3 cellular contexts compared by ENCODE assay signal in the genomic region with DNA sequence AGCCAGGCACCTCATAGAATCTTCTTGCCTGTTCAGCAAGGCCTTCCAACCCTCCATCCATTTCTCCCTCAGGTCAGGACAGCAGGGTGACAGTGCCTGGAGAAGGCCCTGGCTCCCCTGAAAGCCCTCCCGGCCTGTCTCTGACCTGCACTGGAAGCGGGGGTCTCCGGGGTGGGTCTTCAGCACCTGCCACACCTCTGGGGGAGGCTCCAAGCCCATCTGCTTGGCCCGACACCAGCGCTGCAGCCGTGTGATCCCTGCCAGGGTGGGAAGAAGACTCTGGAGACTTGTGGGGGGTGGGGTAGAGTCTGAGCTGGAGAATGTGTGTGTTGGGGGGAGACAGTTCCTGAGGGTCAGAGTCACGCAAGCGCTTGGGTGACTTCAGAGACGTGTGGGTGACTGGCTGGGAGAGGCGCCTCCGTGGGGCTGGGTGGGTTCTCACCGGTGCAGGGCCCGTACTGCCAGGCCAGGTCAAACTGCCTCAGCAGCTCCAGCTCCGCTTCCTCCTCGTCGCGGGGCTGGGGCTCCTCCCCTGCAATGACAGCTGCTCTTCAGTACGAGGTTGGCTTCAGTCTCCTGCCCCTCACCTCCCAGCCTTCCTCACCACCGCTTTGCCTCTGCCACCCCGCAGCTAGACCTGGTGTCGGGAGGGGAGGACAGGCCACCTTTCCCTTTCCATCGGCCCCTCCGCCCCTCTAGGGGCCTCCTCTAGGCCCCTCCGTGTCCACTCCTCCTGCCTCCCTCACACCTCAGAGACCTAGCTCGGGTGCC.
TF ChIP-seq lines count a peak whose summit lies in the region.

No MANE protein-coding gene starts in this region.

TF ChIP-seq in SK-N-SH, 30 proteins besides CTCF, POLR2A, EP300 and RAD21:
- TF ChIP-seq SIN3A (IDR thresholded peaks at IDR 0.05; ENCODE audit: borderline replicate concordance, low read depth, low read length) (no peak), MXI1 (IDR thresholded peaks at IDR 0.05; ENCODE audit: low read depth, low read length) (0 out of 2 replicates have a peak, but pooled peaks have one; percentile 22)

TF ChIP-seq in SK-N-SH treated with all-trans-retinoic acid at 6 μM for 48 hours, 23 proteins besides CTCF, POLR2A, EP300 and RAD21:
- TF ChIP-seq SNAI2 (CRISPR knock-in tag; IDR thresholded peaks at IDR 0.05) = no peak
- TF ChIP-seq TCF4 (CRISPR knock-in tag; IDR thresholded peaks at IDR 0.05; ENCODE audit: borderline replicate concordance) = no peak
- TF ChIP-seq, protein P1, sequence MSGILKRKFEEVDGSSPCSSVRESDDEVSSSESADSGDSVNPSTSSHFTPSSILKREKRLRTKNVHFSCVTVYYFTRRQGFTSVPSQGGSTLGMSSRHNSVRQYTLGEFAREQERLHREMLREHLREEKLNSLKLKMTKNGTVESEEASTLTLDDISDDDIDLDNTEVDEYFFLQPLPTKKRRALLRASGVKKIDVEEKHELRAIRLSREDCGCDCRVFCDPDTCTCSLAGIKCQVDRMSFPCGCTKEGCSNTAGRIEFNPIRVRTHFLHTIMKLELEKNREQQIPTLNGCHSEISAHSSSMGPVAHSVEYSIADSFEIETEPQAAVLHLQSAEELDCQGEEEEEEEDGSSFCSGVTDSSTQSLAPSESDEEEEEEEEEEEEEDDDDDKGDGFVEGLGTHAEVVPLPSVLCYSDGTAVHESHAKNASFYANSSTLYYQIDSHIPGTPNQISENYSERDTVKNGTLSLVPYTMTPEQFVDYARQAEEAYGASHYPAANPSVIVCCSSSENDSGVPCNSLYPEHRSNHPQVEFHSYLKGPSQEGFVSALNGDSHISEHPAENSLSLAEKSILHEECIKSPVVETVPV (CRISPR knock-in tag; IDR thresholded peaks at IDR 0.05) = no peak
- TF ChIP-seq ZNF565 (CRISPR knock-in tag; conservative IDR thresholded peaks at IDR 0.05; ENCODE audit: low read depth) = no peak
- TF ChIP-seq, protein P2, sequence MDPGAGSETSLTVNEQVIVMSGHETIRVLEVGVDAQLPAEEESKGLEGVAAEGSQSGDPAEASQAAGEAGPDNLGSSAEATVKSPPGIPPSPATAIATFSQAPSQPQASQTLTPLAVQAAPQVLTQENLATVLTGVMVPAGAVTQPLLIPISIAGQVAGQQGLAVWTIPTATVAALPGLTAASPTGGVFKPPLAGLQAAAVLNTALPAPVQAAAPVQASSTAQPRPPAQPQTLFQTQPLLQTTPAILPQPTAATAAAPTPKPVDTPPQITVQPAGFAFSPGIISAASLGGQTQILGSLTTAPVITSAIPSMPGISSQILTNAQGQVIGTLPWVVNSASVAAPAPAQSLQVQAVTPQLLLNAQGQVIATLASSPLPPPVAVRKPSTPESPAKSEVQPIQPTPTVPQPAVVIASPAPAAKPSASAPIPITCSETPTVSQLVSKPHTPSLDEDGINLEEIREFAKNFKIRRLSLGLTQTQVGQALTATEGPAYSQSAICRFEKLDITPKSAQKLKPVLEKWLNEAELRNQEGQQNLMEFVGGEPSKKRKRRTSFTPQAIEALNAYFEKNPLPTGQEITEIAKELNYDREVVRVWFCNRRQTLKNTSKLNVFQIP (CRISPR knock-in tag; IDR thresholded peaks at IDR 0.05; ENCODE audit: borderline replicate concordance, low read depth) = no peak
- no peak for TF ChIP-seq CSDC2 (CRISPR knock-in tag; IDR thresholded peaks at IDR 0.05)
- TF ChIP-seq, protein P3, sequence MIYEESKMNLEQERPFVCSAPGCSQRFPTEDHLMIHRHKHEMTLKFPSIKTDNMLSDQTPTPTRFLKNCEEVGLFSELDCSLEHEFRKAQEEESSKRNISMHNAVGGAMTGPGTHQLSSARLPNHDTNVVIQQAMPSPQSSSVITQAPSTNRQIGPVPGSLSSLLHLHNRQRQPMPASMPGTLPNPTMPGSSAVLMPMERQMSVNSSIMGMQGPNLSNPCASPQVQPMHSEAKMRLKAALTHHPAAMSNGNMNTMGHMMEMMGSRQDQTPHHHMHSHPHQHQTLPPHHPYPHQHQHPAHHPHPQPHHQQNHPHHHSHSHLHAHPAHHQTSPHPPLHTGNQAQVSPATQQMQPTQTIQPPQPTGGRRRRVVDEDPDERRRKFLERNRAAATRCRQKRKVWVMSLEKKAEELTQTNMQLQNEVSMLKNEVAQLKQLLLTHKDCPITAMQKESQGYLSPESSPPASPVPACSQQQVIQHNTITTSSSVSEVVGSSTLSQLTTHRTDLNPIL (CRISPR knock-in tag; IDR thresholded peaks at IDR 0.05; ENCODE audit: low read depth) = no peak
- no peak for TF ChIP-seq TOX (CRISPR knock-in tag; IDR thresholded peaks at IDR 0.05; ENCODE audit: borderline replicate concordance)
- TF ChIP-seq, protein P4, sequence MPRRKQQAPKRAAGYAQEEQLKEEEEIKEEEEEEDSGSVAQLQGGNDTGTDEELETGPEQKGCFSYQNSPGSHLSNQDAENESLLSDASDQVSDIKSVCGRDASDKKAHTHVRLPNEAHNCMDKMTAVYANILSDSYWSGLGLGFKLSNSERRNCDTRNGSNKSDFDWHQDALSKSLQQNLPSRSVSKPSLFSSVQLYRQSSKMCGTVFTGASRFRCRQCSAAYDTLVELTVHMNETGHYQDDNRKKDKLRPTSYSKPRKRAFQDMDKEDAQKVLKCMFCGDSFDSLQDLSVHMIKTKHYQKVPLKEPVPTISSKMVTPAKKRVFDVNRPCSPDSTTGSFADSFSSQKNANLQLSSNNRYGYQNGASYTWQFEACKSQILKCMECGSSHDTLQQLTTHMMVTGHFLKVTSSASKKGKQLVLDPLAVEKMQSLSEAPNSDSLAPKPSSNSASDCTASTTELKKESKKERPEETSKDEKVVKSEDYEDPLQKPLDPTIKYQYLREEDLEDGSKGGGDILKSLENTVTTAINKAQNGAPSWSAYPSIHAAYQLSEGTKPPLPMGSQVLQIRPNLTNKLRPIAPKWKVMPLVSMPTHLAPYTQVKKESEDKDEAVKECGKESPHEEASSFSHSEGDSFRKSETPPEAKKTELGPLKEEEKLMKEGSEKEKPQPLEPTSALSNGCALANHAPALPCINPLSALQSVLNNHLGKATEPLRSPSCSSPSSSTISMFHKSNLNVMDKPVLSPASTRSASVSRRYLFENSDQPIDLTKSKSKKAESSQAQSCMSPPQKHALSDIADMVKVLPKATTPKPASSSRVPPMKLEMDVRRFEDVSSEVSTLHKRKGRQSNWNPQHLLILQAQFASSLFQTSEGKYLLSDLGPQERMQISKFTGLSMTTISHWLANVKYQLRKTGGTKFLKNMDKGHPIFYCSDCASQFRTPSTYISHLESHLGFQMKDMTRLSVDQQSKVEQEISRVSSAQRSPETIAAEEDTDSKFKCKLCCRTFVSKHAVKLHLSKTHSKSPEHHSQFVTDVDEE (CRISPR knock-in tag; IDR thresholded peaks at IDR 0.05) = no peak

TF ChIP-seq in GM12878, 131 proteins besides CTCF, POLR2A, EP300 and RAD21 (continues in another document):
- TF ChIP-seq POLR2AphosphoS5 (IDR thresholded peaks at IDR 0.05; ENCODE audit: low read length) (peak; percentile 82), NBN (IDR thresholded peaks at IDR 0.05) (peak; percentile 67; the same call in 1 of the 2 replicates), JUNB (IDR thresholded peaks at IDR 0.05) (no peak), RBBP5 (conservative IDR thresholded peaks at IDR 0.05) (no peak), BRCA1 (IDR thresholded peaks at IDR 0.05; ENCODE audit: low read depth, low read length) (no peak), ZNF24 (IDR thresholded peaks at IDR 0.05) (no peak), KLF5 (IDR thresholded peaks at IDR 0.05; ENCODE audit: partially characterized antibody) (no peak), MYB (IDR thresholded peaks at IDR 0.05; ENCODE audit: borderline replicate concordance, low read depth, low read length) (no peak), MTA2 (IDR thresholded peaks at IDR 0.05; ENCODE audit: low read depth) (peak; percentile 9; the same call in 1 of the 2 replicates), GABPA (IDR thresholded peaks at IDR 0.05; ENCODE audit: low read depth) (no peak), CBX5 (IDR thresholded peaks at IDR 0.05; ENCODE audit: low read depth) (no peak), SREBF2 (IDR thresholded peaks at IDR 0.05; ENCODE audit: low read length) (no peak), POLR2AphosphoS2 (IDR thresholded peaks at IDR 0.05; ENCODE audit: low read depth, low read length) (no peak), STAT3 (IDR thresholded peaks at IDR 0.05; ENCODE audit: low read depth, low read length) (no peak), POU2F2 (IDR thresholded peaks at IDR 0.05; ENCODE audit: borderline replicate concordance, low read depth, low read length) (0 out of 3 replicates have a peak, but pooled peaks have one; percentile 10), EED (IDR thresholded peaks at IDR 0.05; ENCODE audit: low read depth) (peak; percentile 7; the same call in 1 of the 2 replicates), TCF7 (IDR thresholded peaks at IDR 0.05; ENCODE audit: borderline replicate concordance) (no peak), TARDBP (IDR thresholded peaks at IDR 0.05; ENCODE audit: borderline replicate concordance) (no peak), TBL1XR1 (IDR thresholded peaks at IDR 0.05; ENCODE audit: low read depth, low read length) (no peak), SP1 (IDR thresholded peaks at IDR 0.05; ENCODE audit: low read depth, low read length) (no peak), TCF3 (IDR thresholded peaks at IDR 0.05; ENCODE audit: borderline replicate concordance, insufficient read depth, low read depth, low read length) (no peak), RFX5 (IDR thresholded peaks at IDR 0.05; ENCODE audit: low read depth, low read length) (no peak)
- TF ChIP-seq, protein P5, sequence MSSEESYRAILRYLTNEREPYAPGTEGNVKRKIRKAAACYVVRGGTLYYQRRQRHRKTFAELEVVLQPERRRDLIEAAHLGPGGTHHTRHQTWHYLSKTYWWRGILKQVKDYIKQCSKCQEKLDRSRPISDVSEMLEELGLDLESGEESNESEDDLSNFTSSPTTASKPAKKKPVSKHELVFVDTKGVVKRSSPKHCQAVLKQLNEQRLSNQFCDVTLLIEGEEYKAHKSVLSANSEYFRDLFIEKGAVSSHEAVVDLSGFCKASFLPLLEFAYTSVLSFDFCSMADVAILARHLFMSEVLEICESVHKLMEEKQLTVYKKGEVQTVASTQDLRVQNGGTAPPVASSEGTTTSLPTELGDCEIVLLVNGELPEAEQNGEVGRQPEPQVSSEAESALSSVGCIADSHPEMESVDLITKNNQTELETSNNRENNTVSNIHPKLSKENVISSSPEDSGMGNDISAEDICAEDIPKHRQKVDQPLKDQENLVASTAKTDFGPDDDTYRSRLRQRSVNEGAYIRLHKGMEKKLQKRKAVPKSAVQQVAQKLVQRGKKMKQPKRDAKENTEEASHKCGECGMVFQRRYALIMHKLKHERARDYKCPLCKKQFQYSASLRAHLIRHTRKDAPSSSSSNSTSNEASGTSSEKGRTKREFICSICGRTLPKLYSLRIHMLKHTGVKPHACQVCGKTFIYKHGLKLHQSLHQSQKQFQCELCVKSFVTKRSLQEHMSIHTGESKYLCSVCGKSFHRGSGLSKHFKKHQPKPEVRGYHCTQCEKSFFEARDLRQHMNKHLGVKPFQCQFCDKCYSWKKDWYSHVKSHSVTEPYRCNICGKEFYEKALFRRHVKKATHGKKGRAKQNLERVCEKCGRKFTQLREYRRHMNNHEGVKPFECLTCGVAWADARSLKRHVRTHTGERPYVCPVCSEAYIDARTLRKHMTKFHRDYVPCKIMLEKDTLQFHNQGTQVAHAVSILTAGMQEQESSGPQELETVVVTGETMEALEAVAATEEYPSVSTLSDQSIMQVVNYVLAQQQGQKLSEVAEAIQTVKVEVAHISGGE (CRISPR knock-in tag; IDR thresholded peaks at IDR 0.05) = no peak
- TF ChIP-seq, protein P6, sequence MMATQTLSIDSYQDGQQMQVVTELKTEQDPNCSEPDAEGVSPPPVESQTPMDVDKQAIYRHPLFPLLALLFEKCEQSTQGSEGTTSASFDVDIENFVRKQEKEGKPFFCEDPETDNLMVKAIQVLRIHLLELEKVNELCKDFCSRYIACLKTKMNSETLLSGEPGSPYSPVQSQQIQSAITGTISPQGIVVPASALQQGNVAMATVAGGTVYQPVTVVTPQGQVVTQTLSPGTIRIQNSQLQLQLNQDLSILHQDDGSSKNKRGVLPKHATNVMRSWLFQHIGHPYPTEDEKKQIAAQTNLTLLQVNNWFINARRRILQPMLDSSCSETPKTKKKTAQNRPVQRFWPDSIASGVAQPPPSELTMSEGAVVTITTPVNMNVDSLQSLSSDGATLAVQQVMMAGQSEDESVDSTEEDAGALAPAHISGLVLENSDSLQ (IDR thresholded peaks at IDR 0.05) = peak; percentile 51
- TF ChIP-seq, protein P7, sequence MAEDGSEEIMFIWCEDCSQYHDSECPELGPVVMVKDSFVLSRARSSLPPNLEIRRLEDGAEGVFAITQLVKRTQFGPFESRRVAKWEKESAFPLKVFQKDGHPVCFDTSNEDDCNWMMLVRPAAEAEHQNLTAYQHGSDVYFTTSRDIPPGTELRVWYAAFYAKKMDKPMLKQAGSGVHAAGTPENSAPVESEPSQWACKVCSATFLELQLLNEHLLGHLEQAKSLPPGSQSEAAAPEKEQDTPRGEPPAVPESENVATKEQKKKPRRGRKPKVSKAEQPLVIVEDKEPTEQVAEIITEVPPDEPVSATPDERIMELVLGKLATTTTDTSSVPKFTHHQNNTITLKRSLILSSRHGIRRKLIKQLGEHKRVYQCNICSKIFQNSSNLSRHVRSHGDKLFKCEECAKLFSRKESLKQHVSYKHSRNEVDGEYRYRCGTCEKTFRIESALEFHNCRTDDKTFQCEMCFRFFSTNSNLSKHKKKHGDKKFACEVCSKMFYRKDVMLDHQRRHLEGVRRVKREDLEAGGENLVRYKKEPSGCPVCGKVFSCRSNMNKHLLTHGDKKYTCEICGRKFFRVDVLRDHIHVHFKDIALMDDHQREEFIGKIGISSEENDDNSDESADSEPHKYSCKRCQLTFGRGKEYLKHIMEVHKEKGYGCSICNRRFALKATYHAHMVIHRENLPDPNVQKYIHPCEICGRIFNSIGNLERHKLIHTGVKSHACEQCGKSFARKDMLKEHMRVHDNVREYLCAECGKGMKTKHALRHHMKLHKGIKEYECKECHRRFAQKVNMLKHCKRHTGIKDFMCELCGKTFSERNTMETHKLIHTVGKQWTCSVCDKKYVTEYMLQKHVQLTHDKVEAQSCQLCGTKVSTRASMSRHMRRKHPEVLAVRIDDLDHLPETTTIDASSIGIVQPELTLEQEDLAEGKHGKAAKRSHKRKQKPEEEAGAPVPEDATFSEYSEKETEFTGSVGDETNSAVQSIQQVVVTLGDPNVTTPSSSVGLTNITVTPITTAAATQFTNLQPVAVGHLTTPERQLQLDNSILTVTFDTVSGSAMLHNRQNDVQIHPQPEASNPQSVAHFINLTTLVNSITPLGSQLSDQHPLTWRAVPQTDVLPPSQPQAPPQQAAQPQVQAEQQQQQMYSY (CRISPR knock-in tag; IDR thresholded peaks at IDR 0.05) = no peak
- TF ChIP-seq, protein P8, sequence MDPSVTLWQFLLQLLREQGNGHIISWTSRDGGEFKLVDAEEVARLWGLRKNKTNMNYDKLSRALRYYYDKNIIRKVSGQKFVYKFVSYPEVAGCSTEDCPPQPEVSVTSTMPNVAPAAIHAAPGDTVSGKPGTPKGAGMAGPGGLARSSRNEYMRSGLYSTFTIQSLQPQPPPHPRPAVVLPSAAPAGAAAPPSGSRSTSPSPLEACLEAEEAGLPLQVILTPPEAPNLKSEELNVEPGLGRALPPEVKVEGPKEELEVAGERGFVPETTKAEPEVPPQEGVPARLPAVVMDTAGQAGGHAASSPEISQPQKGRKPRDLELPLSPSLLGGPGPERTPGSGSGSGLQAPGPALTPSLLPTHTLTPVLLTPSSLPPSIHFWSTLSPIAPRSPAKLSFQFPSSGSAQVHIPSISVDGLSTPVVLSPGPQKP (IDR thresholded peaks at IDR 0.05; ENCODE audit: low read depth, low read length) = no peak
- TF ChIP-seq, protein P9, sequence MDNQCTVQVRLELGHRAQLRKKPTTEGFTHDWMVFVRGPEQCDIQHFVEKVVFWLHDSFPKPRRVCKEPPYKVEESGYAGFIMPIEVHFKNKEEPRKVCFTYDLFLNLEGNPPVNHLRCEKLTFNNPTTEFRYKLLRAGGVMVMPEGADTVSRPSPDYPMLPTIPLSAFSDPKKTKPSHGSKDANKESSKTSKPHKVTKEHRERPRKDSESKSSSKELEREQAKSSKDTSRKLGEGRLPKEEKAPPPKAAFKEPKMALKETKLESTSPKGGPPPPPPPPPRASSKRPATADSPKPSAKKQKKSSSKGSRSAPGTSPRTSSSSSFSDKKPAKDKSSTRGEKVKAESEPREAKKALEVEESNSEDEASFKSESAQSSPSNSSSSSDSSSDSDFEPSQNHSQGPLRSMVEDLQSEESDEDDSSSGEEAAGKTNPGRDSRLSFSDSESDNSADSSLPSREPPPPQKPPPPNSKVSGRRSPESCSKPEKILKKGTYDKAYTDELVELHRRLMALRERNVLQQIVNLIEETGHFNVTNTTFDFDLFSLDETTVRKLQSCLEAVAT (IDR thresholded peaks at IDR 0.05) = peak; percentile 84; the same call in 1 of the 2 replicates
